ENCODE assay signal across 1 cellular context in genomic region chr3:106593381-106593780, GRCh38.
TF ChIP-seq lines count a peak whose summit lies in the region.

No MANE protein-coding gene starts in this region.

TF ChIP-seq in GM23338, 12 proteins besides CTCF, POLR2A, EP300 and RAD21 (continued from another document):
- TF ChIP-seq ZNF462 (CRISPR knock-in tag; IDR thresholded peaks at IDR 0.05) = no peak
